ENCODE assay signal across 18 cellular contexts in genomic region chr1:151049458-151049857, GRCh38. TPM values are rescaled to one million over a fixed set of nuclear protein-coding genes. Genes with fewer than 3 reads are reported as not detected.
A peak's percentile ranks its signal among the peaks of the same experiment; 100 is the strongest.
DNase-seq lines count a peak whose midpoint lies in the region; ATAC-seq, FAIRE-seq and TF ChIP-seq lines count a peak whose summit lies in the region.
"Had no signal": no experiment of that assay in that cellular context is flagged by ENCODE, and none has a peak within 500 bp of the region (broad histone marks: within the 10 kb centered on the region; RNA-seq: fewer than 3 reads in every experiment).

No MANE protein-coding gene starts in this region.

- H3K9me3 ChIP-seq in CD4-positive, alpha-beta T cell (ENCODE audit: control insufficient read depth, low read length): no peaks in the 10 kb centered on the region
- no peaks in the 10 kb centered on the region for H3K9me3 ChIP-seq in astrocyte (ENCODE audit: insufficient read depth, low read depth, low read length)
- H3K9me3 ChIP-seq: SJSA1 had no signal

- FAIRE-seq in astrocyte (lab: Jason Lieb, UNC): no peak
- FAIRE-seq: H1 had no signal

- peak overlapping the region; percentile 90 for H3K27ac Mint-ChIP-seq in CD4-positive, alpha-beta T cell
- no peak overlapping the region for H3K27ac Mint-ChIP-seq in GM23338
- H3K27ac Mint-ChIP-seq in astrocyte (ENCODE audit: unreplicated experiment): no peak overlapping the region
- H3K27ac Mint-ChIP-seq in natural killer cell: peak overlapping the region; percentile 98 to 99

- no peak for TF ChIP-seq CTCF in CD4-positive, alpha-beta T cell (IDR thresholded peaks at IDR 0.05)
- TF ChIP-seq CTCF in GM23338 (conservative IDR thresholded peaks at IDR 0.05; ENCODE audit: low read depth in 2 of 2): no peak
- TF ChIP-seq CTCF in astrocyte (IDR thresholded peaks at IDR 0.05; ENCODE audit: insufficient read depth, low read depth, low read length): no peak
- TF ChIP-seq CTCF in natural killer cell (IDR thresholded peaks at IDR 0.05): no peak

- H3K27me3 ChIP-seq in CD4-positive, alpha-beta T cell (ENCODE audit: control insufficient read depth, insufficient read depth, low read length): no peaks in the 10 kb centered on the region
- no peaks in the 10 kb centered on the region for H3K27me3 ChIP-seq in GM23338 (ENCODE audit: insufficient read depth)
- no peaks in the 10 kb centered on the region for H3K27me3 ChIP-seq in astrocyte (ENCODE audit: insufficient read depth, low read length)
- H3K27me3 ChIP-seq: SJSA1 had no signal

- H3K4me3 ChIP-seq in GM23338: no peak overlapping the region
- no peak overlapping the region for H3K4me3 ChIP-seq in astrocyte (ENCODE audit: insufficient read depth, low read depth, low read length)
- H3K4me3 ChIP-seq: SJSA1 had no signal

- intact Hi-C loops in CD4-positive, alpha-beta T cell (cut with DNase I, micrococcal nuclease): loop anchor here in 1 of 2 experiments (2.0 kb wide), 1 partner anchor 21 kb away; the partner anchor contains the start of gene GABPB2
- intact Hi-C loops in natural killer cell (cut with micrococcal nuclease): loop anchor here (2.0 kb wide), 1 partner anchor 41 kb away; the partner anchor contains the start of gene PRUNE1

- no peak overlapping the region for H3K9ac ChIP-seq in astrocyte (ENCODE audit: low read length)

- CTCF ChIA-PET in CD4-positive, alpha-beta T cell (lab: Charles Lee): interaction anchor here (0.7 to 8.3 kb wide), 3 partner anchors 9 to 25 kb away, joined by 3 to 58 read pairs (median 13); partner anchors contain the start of genes CDC42SE1, GABPB2 and MLLT11

- peak overlapping the region; percentile 93 for H3K4me3 Mint-ChIP-seq in CD4-positive, alpha-beta T cell
- H3K4me3 Mint-ChIP-seq in GM23338 (0 out of 3 replicates have a peak overlapping the region, but pooled peaks have one; percentile 36), astrocyte (ENCODE audit: unreplicated experiment) (peak overlapping the region; percentile 97), natural killer cell (peak overlapping the region; percentile 96)

- H3K4me1 Mint-ChIP-seq in CD4-positive, alpha-beta T cell (ENCODE audit: low read depth): peaks cover 78% of the 10 kb centered on the region
- H3K4me1 Mint-ChIP-seq in GM23338 (peaks cover 9% of the 10 kb centered on the region; the same call in 2 of the 3 replicates), astrocyte (ENCODE audit: low read depth, unreplicated experiment) (peaks cover 2% of the 10 kb centered on the region), natural killer cell (peaks cover 62 to 68% of the 10 kb centered on the region in 2 donors)

- no peak for ATAC-seq in CD4-positive, alpha-beta T cell (ENCODE audit: poor library complexity)
- ATAC-seq in GM23338 (no peak), natural killer cell (no peak)

- no peaks in the 10 kb centered on the region for H3K79me2 ChIP-seq in GM23338 (replicated peaks; ENCODE audit: insufficient read depth)
- peaks cover 8% of the 10 kb centered on the region for H3K79me2 ChIP-seq in astrocyte (ENCODE audit: insufficient read depth, low read length)

- no peaks in the 10 kb centered on the region for H3K9me3 Mint-ChIP-seq in CD4-positive, alpha-beta T cell
- H3K9me3 Mint-ChIP-seq in GM23338 (no peaks in the 10 kb centered on the region), astrocyte (ENCODE audit: unreplicated experiment) (no peaks in the 10 kb centered on the region), natural killer cell (no peaks in the 10 kb centered on the region)

- H3K9me2 ChIP-seq in GM23338 (ENCODE audit: insufficient read depth): no peaks in the 10 kb centered on the region

- H3K36me3 Mint-ChIP-seq in CD4-positive, alpha-beta T cell (ENCODE audit: low read depth): peaks cover 59% of the 10 kb centered on the region
- H3K36me3 Mint-ChIP-seq in GM23338 (ENCODE audit: low read depth) (peaks cover 35% of the 10 kb centered on the region), astrocyte (ENCODE audit: low read depth, unreplicated experiment) (peaks cover 11% of the 10 kb centered on the region), natural killer cell (peaks cover 17% of the 10 kb centered on the region)

- peaks cover 38% of the 10 kb centered on the region for H3F3A ChIP-seq in GM23338 (replicated peaks; ENCODE audit: low read depth)

- no peaks in the 10 kb centered on the region for H3K27me3 Mint-ChIP-seq in CD4-positive, alpha-beta T cell
- H3K27me3 Mint-ChIP-seq in GM23338 (ENCODE audit: insufficient read depth, low read depth, poor library complexity) (peaks cover 8% of the 10 kb centered on the region), astrocyte (ENCODE audit: low read depth, unreplicated experiment) (no peaks in the 10 kb centered on the region), natural killer cell (ENCODE audit: low read depth in 2 of 2) (no peaks in the 10 kb centered on the region)

- H3K27ac ChIP-seq in CD4-positive, alpha-beta T cell (ENCODE audit: low read depth, low read length): no peak overlapping the region
- no peak overlapping the region for H3K27ac ChIP-seq in GM23338 (ENCODE audit: low read depth)
- no peak overlapping the region for H3K27ac ChIP-seq in astrocyte (ENCODE audit: low read depth, low read length)
- H3K27ac ChIP-seq: SJSA1 had no signal

- H3K36me3 ChIP-seq in GM23338 (ENCODE audit: insufficient read depth): peaks cover 33% of the 10 kb centered on the region
- peaks cover 32% of the 10 kb centered on the region for H3K36me3 ChIP-seq in astrocyte (ENCODE audit: insufficient read depth, low read length)

- H3K4me1 ChIP-seq in GM23338 (ENCODE audit: insufficient read depth) (peaks cover 5% of the 10 kb centered on the region; the same call in 1 of the 2 replicates), astrocyte (ENCODE audit: insufficient read depth, low read length) (peaks cover 11% of the 10 kb centered on the region)

- POLR2A ChIA-PET in CD4-positive, alpha-beta T cell (lab: Charles Lee): interaction anchor here (1.0 to 6.7 kb wide), 9 partner anchors 10 to 108 kb away, joined by 3 to 144 read pairs (median 10); partner anchors contain the start of genes BNIPL, CDC42SE1, GABPB2 and MINDY1

- H2AFZ ChIP-seq in GM23338 (no peak overlapping the region), astrocyte (ENCODE audit: low read depth, low read length) (no peak overlapping the region)

- DNase-seq in CD4-positive, alpha-beta T cell: peak in 1 of 10 experiments; percentile 8
- DNase-seq in GM23338 (ENCODE audit: low spot score) (no peak), astrocyte (ENCODE audit: low read depth) (no peak), natural killer cell (no peak), amniotic stem cell (lab: John Stamatoyannopoulos, UW) (no peak), globus pallidus (ENCODE audit: low spot score) (no peak), midbrain (lab: John Stamatoyannopoulos, UW) (no peak), NCI-H226 (no peak)
- DNase-seq: activated effector memory CD4-positive, alpha-beta T cell treated with Interleukin-2 at 50 U/mL for 16 hours; hippocampal formation; NCI-H2029; NK-92 treated with Interleukin-12 subunit alpha and Interleukin-12 subunit beta, amount 100 ng/mL, for 24 hours; nucleus accumbens had no signal

- H3K4me2 ChIP-seq in GM23338 (no peak overlapping the region), astrocyte (ENCODE audit: low read length) (no peak overlapping the region)

- H4K20me1 ChIP-seq in GM23338 (replicated peaks; ENCODE audit: insufficient read depth) (peaks cover 6% of the 10 kb centered on the region), astrocyte (ENCODE audit: insufficient read depth, low read length) (peaks cover 44% of the 10 kb centered on the region)

TF ChIP-seq in GM23338, 12 proteins besides CTCF, POLR2A, EP300 and RAD21 (continues in another document):
- TF ChIP-seq EZH2 (IDR thresholded peaks at IDR 0.05; ENCODE audit: low read depth, unreplicated experiment): no peak

RNA-seq across cellular contexts. Expression of gene C1orf56, which starts 1.9 kb away (rescaled TPM):
- 1 to 10 TPM in 1 of 2 experiments, under 1 TPM in 1; 0.58 to 1.2 TPM for total RNA-seq in CD4-positive, alpha-beta T cell
- total RNA-seq in GM23338 (2014; rRNA removed; shearing (Covaris generic)): 1.6 and 3.9 TPM in 2 replicates
- 26.3 and 27.8 TPM in 2 replicates for polyA plus RNA-seq in GM23338 (2016; fragmentation: Nextera tagmentation; extraction: Ambion mirVana)
- 1.3 and 1.7 TPM in 2 replicates for total RNA-seq in astrocyte
- total RNA-seq in natural killer cell: 1 to 10 TPM; 1.6 to 3.3 (median 1.9) TPM

RNA-seq across cellular contexts. Expression of gene CDC42SE1, which starts 10.0 kb away (rescaled TPM):
- total RNA-seq in CD4-positive, alpha-beta T cell: 100 to 1,000 TPM; 401 to 404 TPM
- total RNA-seq in GM23338 (2014; rRNA removed; shearing (Covaris generic)): 44.9 and 49.1 TPM in 2 replicates
- 18.3 and 18.4 TPM in 2 replicates for polyA plus RNA-seq in GM23338 (2016; fragmentation: Nextera tagmentation; extraction: Ambion mirVana)
- total RNA-seq in astrocyte (107 and 116 TPM in 2 replicates), natural killer cell (100 to 1,000 TPM; 555 to 792 (median 752) TPM)

RNA-seq across cellular contexts. Expression of gene MLLT11, which starts 10.7 kb away (rescaled TPM):
- 1 to 10 TPM; 2.8 to 2.9 TPM for total RNA-seq in CD4-positive, alpha-beta T cell
- total RNA-seq in GM23338 (2014; rRNA removed; shearing (Covaris generic)): 10.6 and 11.3 TPM in 2 replicates
- 19.7 and 22.6 TPM in 2 replicates for polyA plus RNA-seq in GM23338 (2016; fragmentation: Nextera tagmentation; extraction: Ambion mirVana)
- total RNA-seq in astrocyte (69.3 and 77.4 TPM in 2 replicates), natural killer cell (10 to 100 TPM; 11.2 to 18.6 (median 17.6) TPM)

RNA-seq across cellular contexts. Expression of gene BNIPL, which starts 13.1 kb away (rescaled TPM):
- under 1 TPM; 0.30 to 0.42 TPM for total RNA-seq in CD4-positive, alpha-beta T cell
- total RNA-seq in GM23338 (2014; rRNA removed; shearing (Covaris generic)): 1.2 and 2.4 TPM in 2 replicates
- 0.59 and 0.91 TPM in 2 replicates for polyA plus RNA-seq in GM23338 (2016; fragmentation: Nextera tagmentation; extraction: Ambion mirVana)
- total RNA-seq in astrocyte (0.29 and 0.73 TPM in 2 replicates), natural killer cell (under 1 TPM; 0.28 to 0.39 (median 0.33) TPM)
- total RNA-seq: epithelial cell of proximal tubule, G401 had no signal
- polyA plus RNA-seq: CD14-positive monocyte had no signal

RNA-seq across cellular contexts. Expression of gene GABPB2, which starts 21.1 kb away (rescaled TPM):
- total RNA-seq in CD4-positive, alpha-beta T cell: 10 to 100 TPM; 23.7 to 25.5 TPM
- 2.6 and 2.8 TPM in 2 replicates for total RNA-seq in GM23338 (2014; rRNA removed; shearing (Covaris generic))
- polyA plus RNA-seq in GM23338 (2016; fragmentation: Nextera tagmentation; extraction: Ambion mirVana): 0.82 and 1.1 TPM in 2 replicates
- total RNA-seq in astrocyte (3.6 and 3.8 TPM in 2 replicates), natural killer cell (10 to 100 TPM; 27.4 to 34.0 (median 30.6) TPM)

Comparison
In these comparisons a context has a peak if more than half of its experiments do, and no peak if none do; other contexts are left out.
1. H3K27ac Mint-ChIP-seq: peak in CD4-positive, alpha-beta T cell (single experiment) and natural killer cell (2 of 2); none in GM23338 (single experiment) and astrocyte (single experiment).
2. H3K4me3 Mint-ChIP-seq: peak in every context shown above with its lines; median percentile 97 in astrocyte; 96 in natural killer cell; 93 in CD4-positive, alpha-beta T cell; 36 in GM23338.